8 cellular contexts compared by ENCODE assay signal in genomic region chr1:36609241-36610027, GRCh38.
A peak's percentile ranks its signal among the peaks of the same experiment; 100 is the strongest.
DNase-seq lines count a peak whose midpoint lies in the region; ATAC-seq and TF ChIP-seq lines count a peak whose summit lies in the region.

No MANE protein-coding gene starts in this region.

- no peaks in the 10 kb centered on the region for H3K27me3 ChIP-seq in effector memory CD4-positive, alpha-beta T cell (replicated peaks; ENCODE audit: control insufficient read depth, insufficient read depth, low read length, poor library complexity, severe bottlenecking)

- no peaks in the 10 kb centered on the region for H3K9me3 ChIP-seq in effector memory CD4-positive, alpha-beta T cell (ENCODE audit: control insufficient read depth, low read length)

- no peak for DNase-seq in AG04449 (ENCODE audit: low read depth, low spot score)
- peak; percentile 4 for DNase-seq in GM12864 (ENCODE audit: low read depth)
- peak; percentile 11 for DNase-seq in NCI-H187 treated with DMSO at 0.1 percent for 48 hours (lab: John Stamatoyannopoulos, UW)
- DNase-seq in T-helper 2 cell treated with Interferon-gamma antibody and Interleukin-4, amounts not matched to agents 5 μg/mL and 100 μg/mL, for 36 hours (ENCODE audit: low spot score), result peak; percentile 12
- DNase-seq in effector memory CD4-positive, alpha-beta T cell, result peak in 2 of 3 donors; percentile 5 to 17
- peak; percentile 24 for DNase-seq in myocyte (ENCODE audit: low read depth)
- no peak for DNase-seq in omental fat pad (ENCODE audit: low spot score)

- H3K4me1 Mint-ChIP-seq in T-helper 2 cell treated with Interferon-gamma antibody and Interleukin-4, amounts not matched to agents 5 μg/mL and 100 μg/mL, for 36 hours (ENCODE audit: low read depth), result no peaks in the 10 kb centered on the region

- H3K4me3 ChIP-seq in AG04449 (ENCODE audit: low read depth, low read length) (no peak overlapping the region), GM12864 (ENCODE audit: low read depth, low read length) (no peak overlapping the region)
- H3K4me3 ChIP-seq in effector memory CD4-positive, alpha-beta T cell (ENCODE audit: insufficient read depth, low read depth, low read length, poor library complexity, severe bottlenecking), result no peak overlapping the region

- ATAC-seq in HG02870 (IDR thresholded peaks at IDR 0.05; ENCODE audit: unreplicated experiment), result no peak
- ATAC-seq in omental fat pad (ENCODE audit: low FRiP score), result no peak

- H3K4me3 Mint-ChIP-seq in T-helper 2 cell treated with Interferon-gamma antibody and Interleukin-4, amounts not matched to agents 5 μg/mL and 100 μg/mL, for 36 hours, result no peak overlapping the region

- no peaks in the 10 kb centered on the region for H3K36me3 Mint-ChIP-seq in T-helper 2 cell treated with Interferon-gamma antibody and Interleukin-4, amounts not matched to agents 5 μg/mL and 100 μg/mL, for 36 hours (ENCODE audit: low read depth)

- CTCF ChIA-PET in AG04449 (lab: Yijun Ruan, JAX), result no interaction called here

- H3K4me1 ChIP-seq in effector memory CD4-positive, alpha-beta T cell (ENCODE audit: control insufficient read depth, insufficient read depth, low read length, poor library complexity, severe bottlenecking), result no peaks in the 10 kb centered on the region

- POLR2A ChIA-PET in AG04449 (lab: Yijun Ruan, JAX), result no interaction called here

- TF ChIP-seq CTCF in AG04449 (IDR thresholded peaks at IDR 0.05; ENCODE audit: insufficient read depth, low read length, missing control alignments) (peak; percentile 48), GM12864 (IDR thresholded peaks at IDR 0.05; ENCODE audit: low read depth, low read length, missing control alignments) (peak; percentile 87), omental fat pad (IDR thresholded peaks at IDR 0.05) (peak in 1 of 3 donors; percentile 31)

- no peaks in the 10 kb centered on the region for H3K9me3 Mint-ChIP-seq in T-helper 2 cell treated with Interferon-gamma antibody and Interleukin-4, amounts not matched to agents 5 μg/mL and 100 μg/mL, for 36 hours

- H3K27me3 Mint-ChIP-seq in T-helper 2 cell treated with Interferon-gamma antibody and Interleukin-4, amounts not matched to agents 5 μg/mL and 100 μg/mL, for 36 hours (ENCODE audit: low read depth), result no peaks in the 10 kb centered on the region

- no peak overlapping the region for H3K27ac Mint-ChIP-seq in T-helper 2 cell treated with Interferon-gamma antibody and Interleukin-4, amounts not matched to agents 5 μg/mL and 100 μg/mL, for 36 hours

- H3K36me3 ChIP-seq in effector memory CD4-positive, alpha-beta T cell (ENCODE audit: control insufficient read depth, insufficient read depth, low read length), result no peaks in the 10 kb centered on the region

- H3K27ac ChIP-seq in effector memory CD4-positive, alpha-beta T cell (ENCODE audit: insufficient read depth, low read length, poor library complexity, severe bottlenecking), result no peak overlapping the region

Comparison
In these comparisons a context has a peak if more than half of its experiments do, and no peak if none do; other contexts are left out.
1. DNase-seq: peak in GM12864 (single experiment), NCI-H187 treated with DMSO at 0.1 percent for 48 hours (single experiment), T-helper 2 cell treated with Interferon-gamma antibody and Interleukin-4, amounts not matched to agents 5 μg/mL and 100 μg/mL, for 36 hours (single experiment), effector memory CD4-positive, alpha-beta T cell (2 of 3) and myocyte (single experiment); none in AG04449 (single experiment) and omental fat pad (single experiment).